In genomic region chr16:71413341-71413740, GRCh38 we compare ENCODE assay signal across 1 cellular context.
TF ChIP-seq lines count a peak whose summit lies in the region.

No MANE protein-coding gene starts in this region.

TF ChIP-seq in H1, 55 proteins besides CTCF, POLR2A, EP300 and RAD21:
- TF ChIP-seq RFX5 (IDR thresholded peaks at IDR 0.05; ENCODE audit: borderline replicate concordance, low read depth, low read length) (no peak), RBBP5 (IDR thresholded peaks at IDR 0.05; ENCODE audit: borderline replicate concordance, low read depth, low read length) (no peak), FOSL1 (IDR thresholded peaks at IDR 0.05; ENCODE audit: insufficient read depth, low read depth, low read length) (no peak), SIX5 (IDR thresholded peaks at IDR 0.05; ENCODE audit: low read depth, low read length) (no peak)
